ENCODE assay signal across 9 cellular contexts in genomic region chr10:93542358-93542791, GRCh38. TPM values are rescaled to one million over a fixed set of nuclear protein-coding genes. Genes with fewer than 3 reads are reported as not detected.
A peak's percentile ranks its signal among the peaks of the same experiment; 100 is the strongest.
DNase-seq lines count a peak whose midpoint lies in the region; ATAC-seq, FAIRE-seq and TF ChIP-seq lines count a peak whose summit lies in the region.
"Had no signal": no experiment of that assay in that cellular context is flagged by ENCODE, and none has a peak within 500 bp of the region (broad histone marks: within the 10 kb centered on the region; RNA-seq: fewer than 3 reads in every experiment).

No MANE protein-coding gene starts in this region.

- no peak for TF ChIP-seq POLR2A in suprapubic skin (IDR thresholded peaks at IDR 0.05)

- ATAC-seq in left cardiac atrium (peak; percentile 96 to 98), HG02938 (IDR thresholded peaks at IDR 0.05; ENCODE audit: unreplicated experiment) (no peak)

- peak overlapping the region; percentile 29 for H3K4me3 ChIP-seq in suprapubic skin

- 18% methylated on average over 9 of the region's 10 CpGs for WGBS in suprapubic skin

- no peak overlapping the region for H3K27ac ChIP-seq in suprapubic skin

- no peak for TF ChIP-seq EP300 in suprapubic skin (IDR thresholded peaks at IDR 0.05)

- DNase-seq in HT1080 (ENCODE audit: low read depth) (peak; percentile 21), SHP77 treated with DMSO at 0.1 percent for 48 hours (lab: John Stamatoyannopoulos, UW) (peak; percentile 48), left cardiac atrium (peak; percentile 74), suprapubic skin (ENCODE audit: low spot score in 2 of 2) (no peak), frontal cortex (ENCODE audit: low spot score in 2 of 2) (no peak)
- DNase-seq in NK-92 treated with Interleukin-12 subunit alpha and Interleukin-12 subunit beta, amount 100 ng/mL, for 24 hours (lab: John Stamatoyannopoulos, UW), result no peak
- DNase-seq in stimulated activated naive CD4-positive, alpha-beta T cell treated with Interleukin-2 at 50 U/mL for 16 hours (lab: John Stamatoyannopoulos, UW), result no peak
- DNase-seq: central memory CD4-positive, alpha-beta T cell had no signal

- intact Hi-C loops in left cardiac atrium (cut with DNase I), result no loop called here

- H3K4me1 ChIP-seq in suprapubic skin, result peaks cover 3% of the 10 kb centered on the region

- TF ChIP-seq CTCF in suprapubic skin (IDR thresholded peaks at IDR 0.05), result no peak

- no peaks in the 10 kb centered on the region for H3K9me3 ChIP-seq in suprapubic skin

- FAIRE-seq in frontal cortex (lab: Jason Lieb, UNC), result no peak

- H3K27me3 ChIP-seq in suprapubic skin, result no peaks in the 10 kb centered on the region

- H3K36me3 ChIP-seq in suprapubic skin, result no peaks in the 10 kb centered on the region

RNA-seq across cellular contexts. Expression of gene FFAR4, which starts 24.1 kb away (rescaled TPM):
- total RNA-seq in HT1080 (2014; rRNA removed; shearing (Covaris generic)), result not detected in 2 replicates
- polyA plus RNA-seq in HT1080 (2015; cell fraction: cytosol; rRNA removed), result not detected in 2 replicates
- polyA plus RNA-seq in HT1080 (2015; cell fraction: nucleus; rRNA removed), result not detected in 2 replicates
- 1 to 10 TPM in 1 of 2 donors, under 1 TPM in 1; 0.39 to 1.4 TPM for total RNA-seq in left cardiac atrium
- total RNA-seq in suprapubic skin, result 1 to 10 TPM in 1 of 4 donors, under 1 TPM in 3; 0.36 to 1.3 (median 0.77) TPM
- not detected for total RNA-seq in frontal cortex

RNA-seq across cellular contexts. Expression of gene CEP55, which starts 46.0 kb away (rescaled TPM):
- 86.3 and 87.3 TPM in 2 replicates for total RNA-seq in HT1080 (2014; rRNA removed; shearing (Covaris generic))
- 65.3 and 71.0 TPM in 2 replicates for polyA plus RNA-seq in HT1080 (2015; cell fraction: cytosol; rRNA removed)
- polyA plus RNA-seq in HT1080 (2015; cell fraction: nucleus; rRNA removed), result 41.7 and 49.9 TPM in 2 replicates
- total RNA-seq in left cardiac atrium, result 1 to 10 TPM in 1 of 2 donors, under 1 TPM in 1; 0.24 to 1.7 TPM
- 1 to 10 TPM; 1.4 to 4.3 (median 2.8) TPM for total RNA-seq in suprapubic skin
- total RNA-seq in frontal cortex, result 2.4 TPM

RNA-seq across cellular contexts. Expression of gene RBP4, which starts 58.7 kb away (rescaled TPM):
- 0.48 and 0.80 TPM in 2 replicates for total RNA-seq in HT1080 (2014; rRNA removed; shearing (Covaris generic))
- polyA plus RNA-seq in HT1080 (2015; cell fraction: cytosol; rRNA removed), result 0.27 and 0.78 TPM in 2 replicates
- 0.25 TPM in 1 of 2 replicates, not detected in the other for polyA plus RNA-seq in HT1080 (2015; cell fraction: nucleus; rRNA removed)
- 100 to 1,000 TPM in 1 of 2 donors, 10 to 100 TPM in 1; 87.1 to 165 TPM for total RNA-seq in left cardiac atrium
- 10 to 100 TPM in 3 of 4 donors, 1 to 10 TPM in 1; 8.5 to 32.7 (median 18.2) TPM for total RNA-seq in suprapubic skin
- total RNA-seq in frontal cortex, result 9.0 TPM

Comparison
In these comparisons a context has a peak if more than half of its experiments do, and no peak if none do; other contexts are left out.
1. DNase-seq: peak in HT1080 (single experiment), SHP77 treated with DMSO at 0.1 percent for 48 hours (single experiment) and left cardiac atrium (single experiment); none in suprapubic skin (0 of 2), NK-92 treated with Interleukin-12 subunit alpha and Interleukin-12 subunit beta, amount 100 ng/mL, for 24 hours (single experiment), frontal cortex (0 of 2) and stimulated activated naive CD4-positive, alpha-beta T cell treated with Interleukin-2 at 50 U/mL for 16 hours (single experiment).
2. RNA of gene CEP55, which starts 46.0 kb away (total RNA-seq): 86.3 to 87.3 TPM in HT1080; 1.4 to 4.3 TPM in suprapubic skin, 2.4 TPM in frontal cortex (single experiment) and 0.24 to 1.7 TPM in left cardiac atrium; every median in the first group is over 10 times any median in the second.